1 cellular context compared by ENCODE assay signal in genomic region chr9:35111006-35111933, GRCh38.
A peak's percentile ranks its signal among the peaks of the same experiment; 100 is the strongest.
TF ChIP-seq lines count a peak whose summit lies in the region.

No MANE protein-coding gene starts in this region.

TF ChIP-seq in HEK293, 187 proteins besides CTCF, POLR2A, EP300 and RAD21 (continued from another document):
- TF ChIP-seq ZNF645 (tag by site-specific recombination; IDR thresholded peaks at IDR 0.05) (no peak), ZNF146 (tag by site-specific recombination; IDR thresholded peaks at IDR 0.05) (no peak), ZSCAN23 (tag by site-specific recombination; IDR thresholded peaks at IDR 0.05) (no peak), KLF10 (tag by site-specific recombination; IDR thresholded peaks at IDR 0.05) (peak; percentile 98), ZNF37A (tag by site-specific recombination; IDR thresholded peaks at IDR 0.05) (no peak), ZNF48 (tag by site-specific recombination; IDR thresholded peaks at IDR 0.05) (no peak), ZNF664 (tag by site-specific recombination; IDR thresholded peaks at IDR 0.05) (no peak), ZNF513 (tag by site-specific recombination; IDR thresholded peaks at IDR 0.05) (no peak), ZNF175 (tag by site-specific recombination; IDR thresholded peaks at IDR 0.05) (no peak), ZNF335 (tag by site-specific recombination; conservative IDR thresholded peaks at IDR 0.05) (peak; percentile 66), KLF8 (tag by site-specific recombination; IDR thresholded peaks at IDR 0.05) (peak; percentile 69), ZNF341 (tag by site-specific recombination; IDR thresholded peaks at IDR 0.05; ENCODE audit: low read depth) (peak; percentile 41), ZNF658 (tag by site-specific recombination; IDR thresholded peaks at IDR 0.05) (no peak), PRDM4 (tag by site-specific recombination; IDR thresholded peaks at IDR 0.05) (no peak), SP3 (tag by site-specific recombination; IDR thresholded peaks at IDR 0.05) (peak; percentile 85), ZNF391 (tag by site-specific recombination; IDR thresholded peaks at IDR 0.05; ENCODE audit: borderline replicate concordance, low read depth) (no peak), ZBTB21 (tag by site-specific recombination; IDR thresholded peaks at IDR 0.05) (no peak), ZNF596 (tag by site-specific recombination; IDR thresholded peaks at IDR 0.05) (no peak), ZNF140 (tag by site-specific recombination; IDR thresholded peaks at IDR 0.05) (no peak), ZNF704 (tag by site-specific recombination; IDR thresholded peaks at IDR 0.05) (no peak), ZSCAN16 (tag by site-specific recombination; IDR thresholded peaks at IDR 0.05) (no peak), ZBTB48 (tag by site-specific recombination; IDR thresholded peaks at IDR 0.05) (peak; percentile 98), ZBTB7A (tag by site-specific recombination; IDR thresholded peaks at IDR 0.05; ENCODE audit: low read depth) (no peak), ZNF561 (tag by site-specific recombination; IDR thresholded peaks at IDR 0.05; ENCODE audit: borderline replicate concordance) (no peak), ZNF785 (tag by site-specific recombination; IDR thresholded peaks at IDR 0.05) (no peak), ZNF580 (tag by site-specific recombination; IDR thresholded peaks at IDR 0.05) (peak; percentile 98), ZNF202 (tag by site-specific recombination; IDR thresholded peaks at IDR 0.05; ENCODE audit: borderline replicate concordance) (no peak), KLF16 (tag by site-specific recombination; IDR thresholded peaks at IDR 0.05) (no peak), ZNF529 (tag by site-specific recombination; IDR thresholded peaks at IDR 0.05; ENCODE audit: insufficient replicate concordance) (no peak), GLIS1 (tag by site-specific recombination; IDR thresholded peaks at IDR 0.05) (peak; percentile 71), ZNF174 (tag by site-specific recombination; IDR thresholded peaks at IDR 0.05) (no peak), ZSCAN18 (tag by site-specific recombination; IDR thresholded peaks at IDR 0.05) (no peak), ZNF837 (tag by site-specific recombination; IDR thresholded peaks at IDR 0.05) (no peak), ZIC2 (tag by site-specific recombination; IDR thresholded peaks at IDR 0.05) (no peak), ZNF560 (tag by site-specific recombination; IDR thresholded peaks at IDR 0.05; ENCODE audit: borderline replicate concordance) (no peak), GFI1B (tag by site-specific recombination; IDR thresholded peaks at IDR 0.05) (no peak), ZNF600 (tag by site-specific recombination; IDR thresholded peaks at IDR 0.05) (no peak), KLF1 (tag by site-specific recombination; IDR thresholded peaks at IDR 0.05) (peak; percentile 77), ZNF530 (tag by site-specific recombination; IDR thresholded peaks at IDR 0.05; ENCODE audit: low read depth) (no peak), ZNF423 (tag by site-specific recombination; IDR thresholded peaks at IDR 0.05) (no peak), ZNF660 (tag by site-specific recombination; IDR thresholded peaks at IDR 0.05) (0 out of 2 replicates have a peak, but pooled peaks have one; percentile 19), ZNF223 (tag by site-specific recombination; IDR thresholded peaks at IDR 0.05) (no peak), ZSCAN4 (tag by site-specific recombination; IDR thresholded peaks at IDR 0.05) (no peak), ZNF416 (tag by site-specific recombination; IDR thresholded peaks at IDR 0.05) (no peak), ZFP69B (tag by site-specific recombination; IDR thresholded peaks at IDR 0.05) (no peak), AEBP2 (tag by site-specific recombination; IDR thresholded peaks at IDR 0.05; ENCODE audit: borderline replicate concordance) (no peak), ZNF571 (tag by site-specific recombination; IDR thresholded peaks at IDR 0.05) (no peak), ZNF280C (tag by site-specific recombination; IDR thresholded peaks at IDR 0.05) (no peak), TCF7L2 (IDR thresholded peaks at IDR 0.05; ENCODE audit: borderline replicate concordance, low read depth, low read length) (no peak), SP2 (tag by site-specific recombination; IDR thresholded peaks at IDR 0.05) (peak; percentile 85), ZNF544 (tag by site-specific recombination; IDR thresholded peaks at IDR 0.05) (no peak)
TF ChIP-seq in HEK293: peak in this region for 15.
